In genomic region chr7:73367006-73367405, GRCh38 we compare ENCODE assay signal across 22 cellular contexts. TPM values are rescaled to one million over a fixed set of nuclear protein-coding genes. Genes with fewer than 3 reads are reported as not detected.
A peak's percentile ranks its signal among the peaks of the same experiment; 100 is the strongest.
DNase-seq lines count a peak whose midpoint lies in the region; ATAC-seq and TF ChIP-seq lines count a peak whose summit lies in the region.
"Had no signal": no experiment of that assay in that cellular context is flagged by ENCODE, and none has a peak within 500 bp of the region (broad histone marks: within the 10 kb centered on the region; RNA-seq: fewer than 3 reads in every experiment).

No MANE protein-coding gene starts in this region.

- ATAC-seq in sciatic nerve = no peak

- WGBS in endodermal cell (ENCODE audit: insufficient coverage in 1 of 2, insufficient read length in 1 of 2), 2 experiments = 90 to 100% methylated on average over 1 to 12 of the region's 12 CpGs

- TF ChIP-seq CTCF in GM13976 (IDR thresholded peaks at IDR 0.05; ENCODE audit: borderline replicate concordance, control extremely low read depth, extremely low read depth, insufficient read depth, missing control alignments) (no peak), endodermal cell (conservative IDR thresholded peaks at IDR 0.05) (no peak), osteoblast (IDR thresholded peaks at IDR 0.05; ENCODE audit: extremely low read depth, low read depth, low read length) (no peak)

- peaks cover 19 to 45% (median 26%) of the 10 kb centered on the region in 10 experiments for H3K4me1 ChIP-seq in BLaER1 treated with 17β-estradiol and CSF1 and Interleukin-3, amounts not matched to agents 10 nM and 100 nM
- H3K4me1 ChIP-seq in endodermal cell (ENCODE audit: control insufficient read depth, insufficient read depth, low read length) (no peaks in the 10 kb centered on the region), osteoblast (ENCODE audit: insufficient read depth, low read length) (no peaks in the 10 kb centered on the region)
- H3K4me1 ChIP-seq: HAP-1 had no signal

- H3K4me1 Mint-ChIP-seq in endodermal cell = no peaks in the 10 kb centered on the region

- no peaks in the 10 kb centered on the region for H3K9me3 ChIP-seq in BLaER1 treated with 17β-estradiol and CSF1 and Interleukin-3, amounts not matched to agents 10 nM and 100 nM (replicated peaks in 1 of 11)
- H3K9me3 ChIP-seq in endodermal cell (ENCODE audit: control insufficient read depth, low read length) (no peaks in the 10 kb centered on the region), osteoblast (ENCODE audit: low read depth, low read length) (no peaks in the 10 kb centered on the region)
- H3K9me3 ChIP-seq: HAP-1 had no signal

- no peak overlapping the region for H3K4me3 ChIP-seq in BLaER1 treated with 17β-estradiol and CSF1 and Interleukin-3, amounts not matched to agents 10 nM and 100 nM
- H3K4me3 ChIP-seq in endodermal cell (ENCODE audit: low read length) = no peak overlapping the region
- no peak overlapping the region for H3K4me3 ChIP-seq in osteoblast (ENCODE audit: insufficient read depth, low read length)
- H3K4me3 ChIP-seq: HAP-1 had no signal

- no peak overlapping the region for H2AFZ ChIP-seq in osteoblast (ENCODE audit: low read length)

- H3K27ac Mint-ChIP-seq in endodermal cell = no peak overlapping the region
- H3K27ac Mint-ChIP-seq: CD4-positive, CD25-positive, alpha-beta regulatory T cell; IgD-negative memory B cell had no signal

- H3K9me3 Mint-ChIP-seq in endodermal cell = no peaks in the 10 kb centered on the region
- H3K9me3 Mint-ChIP-seq: IgD-negative memory B cell had no signal

- in situ Hi-C loops in GM13976 (cut with MboI; ENCODE audit: low sequenced_read_pairs, unreplicated experiment) = no loop called here

- H3K4me2 ChIP-seq in BLaER1 treated with 17β-estradiol and CSF1 and Interleukin-3, amounts not matched to agents 10 nM and 100 nM = peak overlapping the region; percentile 46 to 84 (median 62)
- no peak overlapping the region for H3K4me2 ChIP-seq in osteoblast (ENCODE audit: insufficient read depth, low read length)

- peak; percentile 33 for DNase-seq in GM13976 (ENCODE audit: low spot score)
- peak; percentile 47 for DNase-seq in endodermal cell
- peak; percentile 47 for DNase-seq in osteoblast (ENCODE audit: insufficient read length, low spot score, missing footprints)
- DNase-seq in NOMO-1 treated with dmso at 0.1 percent for 144 hours (lab: John Stamatoyannopoulos, UW; ENCODE audit: unreplicated experiment) = no peak
- DNase-seq in putamen (ENCODE audit: low spot score) = no peak
- DNase-seq in sciatic nerve (ENCODE audit: low spot score) = no peak
- DNase-seq in activated gamma-delta T cell (lab: John Stamatoyannopoulos, UW) = no peak
- DNase-seq: ACHN; AML-193; CD4-positive, CD25-positive, alpha-beta regulatory T cell; COR-L47; DMS 273 treated with DMSO at 0.1 percent for 48 hours; Karpas-422; NCI-H2081; NCI-H510A; NCI-H82; SW 1271 had no signal

- H3K4me3 Mint-ChIP-seq in endodermal cell = no peak overlapping the region
- H3K4me3 Mint-ChIP-seq: CD4-positive, CD25-positive, alpha-beta regulatory T cell had no signal

- H3K79me2 ChIP-seq in osteoblast (ENCODE audit: insufficient read depth, low read length) = no peaks in the 10 kb centered on the region

- H3K27ac ChIP-seq in BLaER1 treated with 17β-estradiol and CSF1 and Interleukin-3, amounts not matched to agents 10 nM and 100 nM = peak overlapping the region in 5 of 11 experiments; percentile 11 to 42 (median 35); a peak in 2 of 22 replicates
- H3K27ac ChIP-seq in endodermal cell (ENCODE audit: low read depth, low read length) (no peak overlapping the region), osteoblast (ENCODE audit: low read depth, low read length) (no peak overlapping the region)

- H3K36me3 ChIP-seq in BLaER1 treated with 17β-estradiol and CSF1 and Interleukin-3, amounts not matched to agents 10 nM and 100 nM = no peaks in the 10 kb centered on the region
- H3K36me3 ChIP-seq in endodermal cell (ENCODE audit: control insufficient read depth, insufficient read depth, low read length) (no peaks in the 10 kb centered on the region), osteoblast (ENCODE audit: insufficient read depth, low read length) (no peaks in the 10 kb centered on the region)
- H3K36me3 ChIP-seq: HAP-1 had no signal

- H3K27me3 ChIP-seq in BLaER1 treated with 17β-estradiol and CSF1 and Interleukin-3, amounts not matched to agents 10 nM and 100 nM = no peaks in the 10 kb centered on the region; a peak in 1 of 22 replicates
- H3K27me3 ChIP-seq in endodermal cell (ENCODE audit: control insufficient read depth, insufficient read depth, low read length, poor library complexity, severe bottlenecking) (no peaks in the 10 kb centered on the region), osteoblast (ENCODE audit: insufficient read depth, low read length) (peaks cover 13% of the 10 kb centered on the region)

- 0 out of 22 replicates have a peak overlapping the region, but pooled peaks of 1 of the 11 experiments have one; percentile 7 for H3K9ac ChIP-seq in BLaER1 treated with 17β-estradiol and CSF1 and Interleukin-3, amounts not matched to agents 10 nM and 100 nM
- H3K9ac ChIP-seq in endodermal cell (ENCODE audit: extremely low read depth, low read length, poor library complexity, severe bottlenecking) = no peak overlapping the region

- H4K20me1 ChIP-seq in BLaER1 treated with 17β-estradiol and CSF1 and Interleukin-3, amounts not matched to agents 10 nM and 100 nM = no peaks in the 10 kb centered on the region
- no peaks in the 10 kb centered on the region for H4K20me1 ChIP-seq in osteoblast (ENCODE audit: insufficient read depth, low read length)

- intact Hi-C loops in sciatic nerve (cut with DNase I) = no loop called here

- no peaks in the 10 kb centered on the region for H3K36me3 Mint-ChIP-seq in endodermal cell (ENCODE audit: low read depth)
- H3K36me3 Mint-ChIP-seq: CD4-positive, CD25-positive, alpha-beta regulatory T cell had no signal

- no peaks in the 10 kb centered on the region for H3K27me3 Mint-ChIP-seq in endodermal cell (ENCODE audit: insufficient read depth)

RNA-seq across cellular contexts. Expression of gene FKBP6, which starts 39.0 kb away (rescaled TPM):
- total RNA-seq in endodermal cell (not detected), osteoblast (not detected in 2 replicates), sciatic nerve (not detected)
- polyA plus RNA-seq in endodermal cell (2013, experiment 1 of 2) = not detected
- not detected for polyA plus RNA-seq in endodermal cell (2013, experiment 2 of 2)
- total RNA-seq: CD4-positive, CD25-positive, alpha-beta regulatory T cell; MCF 10A; SK-MEL-5 had no signal
- polyA plus RNA-seq: CD4-positive, CD25-positive, alpha-beta regulatory T cell; IgD-negative memory B cell had no signal

RNA-seq across cellular contexts. Expression of gene TRIM50, which starts 39.1 kb away (rescaled TPM):
- under 1 TPM; 0.24 to 0.33 TPM for total RNA-seq in endodermal cell
- polyA plus RNA-seq in endodermal cell (2013, experiment 1 of 2) = not detected
- not detected for polyA plus RNA-seq in endodermal cell (2013, experiment 2 of 2)
- not detected in 2 replicates for total RNA-seq in osteoblast
- total RNA-seq in sciatic nerve = 0.71 TPM
- total RNA-seq: CD4-positive, CD25-positive, alpha-beta regulatory T cell; MCF 10A; SK-MEL-5 had no signal
- polyA plus RNA-seq: CD4-positive, CD25-positive, alpha-beta regulatory T cell; IgD-negative memory B cell had no signal

RNA-seq across cellular contexts. Expression of gene NSUN5, which starts 58.4 kb away (rescaled TPM):
- 10 to 100 TPM; 40.3 to 42.1 TPM for total RNA-seq in endodermal cell
- 31.3 TPM for polyA plus RNA-seq in endodermal cell (2013, experiment 1 of 2)
- polyA plus RNA-seq in endodermal cell (2013, experiment 2 of 2) = 30.4 TPM
- total RNA-seq in osteoblast = 17.0 and 17.1 TPM in 2 replicates
- 18.8 TPM for total RNA-seq in sciatic nerve

Comparison
In these comparisons a context has a peak if more than half of its experiments do, and no peak if none do; other contexts are left out.
1. DNase-seq: peak in GM13976 (single experiment), endodermal cell (single experiment) and osteoblast (single experiment); none in NOMO-1 treated with dmso at 0.1 percent for 144 hours (single experiment), putamen (single experiment), sciatic nerve (single experiment) and activated gamma-delta T cell (single experiment).